In genomic region chr15:44710236-44711088, GRCh38 we compare ENCODE assay signal across 8 cellular contexts. TPM values are rescaled to one million over a fixed set of nuclear protein-coding genes. Genes with fewer than 3 reads are reported as not detected.
DNase-seq lines count a peak whose midpoint lies in the region; ATAC-seq, FAIRE-seq and TF ChIP-seq lines count a peak whose summit lies in the region.

No MANE protein-coding gene starts in this region.

- no peaks in the 10 kb centered on the region for H3K27me3 Mint-ChIP-seq in stimulated activated memory B cell treated with anti-CD40 and anti-IgM and Interleukin-4, amounts not matched to agents 10 μg/mL and 1 μg/mL and 100 μg/mL, for 72 hours

- H3K27me3 ChIP-seq in adrenal gland: no peaks in the 10 kb centered on the region

- no peaks in the 10 kb centered on the region for H3K9me3 ChIP-seq in A549
- no peaks in the 10 kb centered on the region for H3K9me3 ChIP-seq in adrenal gland (replicated peaks in 1 of 3)

- TF ChIP-seq CTCF in A549 (IDR thresholded peaks at IDR 0.05) (peak; percentile 51), GM13976 (IDR thresholded peaks at IDR 0.05; ENCODE audit: borderline replicate concordance, control extremely low read depth, extremely low read depth, insufficient read depth, missing control alignments) (peak; percentile 57), adrenal gland (IDR thresholded peaks at IDR 0.05) (peak in 1 of 6 experiments; percentile 19)

- DNase-seq in A549 (ENCODE audit: low read depth in 1 of 2, low spot score in 1 of 2): peak in 1 of 2 experiments; percentile 22
- no peak for DNase-seq in GM13976 (ENCODE audit: low spot score)
- peak; percentile 25 for DNase-seq in NCI-H748 treated with DMSO at 0.1 percent for 48 hours (lab: John Stamatoyannopoulos, UW)
- DNase-seq in adrenal gland: peak in 5 of 7 donors; percentile 38 to 70 (median 56)
- DNase-seq in HK-2 (ENCODE audit: unreplicated experiment): no peak
- no peak for DNase-seq in H54 (ENCODE audit: insufficient read length, low spot score)

- intact Hi-C loops in adrenal gland (cut with DNase I): no loop called here

- peak overlapping the region; percentile 49 to 91 for H3K27ac ChIP-seq in A549
- peak overlapping the region; percentile 97 to 99 (median 99) for H3K27ac ChIP-seq in adrenal gland

- H3K36me3 Mint-ChIP-seq in stimulated activated memory B cell treated with anti-CD40 and anti-IgM and Interleukin-4, amounts not matched to agents 10 μg/mL and 1 μg/mL and 100 μg/mL, for 72 hours: peaks cover 66% of the 10 kb centered on the region

- no peak for TF ChIP-seq POLR2A in A549 (IDR thresholded peaks at IDR 0.05; ENCODE audit: low read length)
- TF ChIP-seq POLR2A in adrenal gland (IDR thresholded peaks at IDR 0.05): no peak
- no peak for TF ChIP-seq POLR2A in H54 (IDR thresholded peaks at IDR 0.05; ENCODE audit: low read depth, low read length)

- FAIRE-seq in A549 (lab: Jason Lieb, UNC) (no peak), H54 (lab: Jason Lieb, UNC) (no peak)

- CTCF ChIA-PET in A549 (lab: Yijun Ruan, JAX): interaction anchor here (0.7 to 2.3 kb wide), 12 partner anchors 10 to 123 kb away, joined by 3 to 9 read pairs (median 3); partner anchors contain the start of gene SPG11

- POLR2A ChIA-PET in A549 (lab: Yijun Ruan, JAX): interaction anchor here (0.6 to 4.9 kb wide), 5 partner anchors 17 to 125 kb away, joined by 3 to 81 read pairs (median 4); partner anchors contain the start of gene SPG11

- peak overlapping the region; percentile 86 for H3K4me3 ChIP-seq in A549
- peak overlapping the region in 3 of 4 donors; percentile 69 to 96 (median 92) for H3K4me3 ChIP-seq in adrenal gland
- H3K4me3 ChIP-seq in iPS-11a (ENCODE audit: low read depth, low read length): peak overlapping the region; percentile 83

- H3K4me3 Mint-ChIP-seq in stimulated activated memory B cell treated with anti-CD40 and anti-IgM and Interleukin-4, amounts not matched to agents 10 μg/mL and 1 μg/mL and 100 μg/mL, for 72 hours: peak overlapping the region; percentile 98

- peak in 1 of 2 experiments; percentile 2; a peak in 2 of 6 replicates for ATAC-seq in A549
- peak; percentile 58 for ATAC-seq in stimulated activated memory B cell treated with anti-CD40 and anti-IgM and Interleukin-4, amounts not matched to agents 10 μg/mL and 1 μg/mL and 100 μg/mL, for 72 hours

- H3K4me1 ChIP-seq in A549: peaks cover 5% of the 10 kb centered on the region; the same call in 2 of the 3 replicates
- H3K4me1 ChIP-seq in adrenal gland (replicated peaks in 1 of 2): peaks cover 5 to 30% of the 10 kb centered on the region in 2 donors

- TF ChIP-seq EP300 in A549 (IDR thresholded peaks at IDR 0.05): no peak

- H3K4me1 Mint-ChIP-seq in stimulated activated memory B cell treated with anti-CD40 and anti-IgM and Interleukin-4, amounts not matched to agents 10 μg/mL and 1 μg/mL and 100 μg/mL, for 72 hours: peaks cover 32% of the 10 kb centered on the region

- no peak for TF ChIP-seq RAD21 in A549 (conservative IDR thresholded peaks at IDR 0.05 in 1 of 2, IDR thresholded peaks at IDR 0.05 in 1 of 2)

- no peaks in the 10 kb centered on the region for H3K9me3 Mint-ChIP-seq in stimulated activated memory B cell treated with anti-CD40 and anti-IgM and Interleukin-4, amounts not matched to agents 10 μg/mL and 1 μg/mL and 100 μg/mL, for 72 hours

- H3K4me2 ChIP-seq in A549: peak overlapping the region; percentile 75

- in situ Hi-C loops in GM13976 (cut with MboI; ENCODE audit: low sequenced_read_pairs, unreplicated experiment): loop anchor here (5.0 kb wide), 1 partner anchor 48 kb away; the partner anchor contains the start of gene SPG11

- peaks cover 0 to 5% of the 10 kb centered on the region in 2 donors for H3K36me3 ChIP-seq in adrenal gland (replicated peaks in 1 of 2)

- H3K27ac Mint-ChIP-seq in stimulated activated memory B cell treated with anti-CD40 and anti-IgM and Interleukin-4, amounts not matched to agents 10 μg/mL and 1 μg/mL and 100 μg/mL, for 72 hours: peak overlapping the region; percentile 100

- 36% methylated on average over 11 of the region's 11 CpGs for WGBS in A549 (ENCODE audit: missing lambda C conversion rate)
- 17 to 20% (median 19%) methylated on average over 11 of the region's 11 CpGs for WGBS in adrenal gland, 4 donors

TF ChIP-seq in A549, 52 proteins besides CTCF, POLR2A, EP300 and RAD21:
- TF ChIP-seq MAFK (IDR thresholded peaks at IDR 0.05; ENCODE audit: partially characterized antibody) (no peak), SMC3 (IDR thresholded peaks at IDR 0.05) (peak; percentile 3; the same call in 1 of the 3 replicates)

RNA-seq across cellular contexts. Expression of gene PATL2, which starts 0.7 kb away (rescaled TPM):
- polyA plus RNA-seq in A549 (2011; rRNA removed) (0.13 and 0.26 TPM in 2 replicates), A549 (2017; fragmentation: RNase III; extraction: RNeasy Plus Mini Kit Qiagen cat#74134 plus additional on column Dnase treatment) (0.12 to 0.13 TPM in 2 of 3 replicates, not detected in the other), adrenal gland (10 to 100 TPM in 2 of 3 donors, 1 to 10 TPM in 1; 1.3 to 18.3 (median 17.5) TPM)
- 0.05 and 0.15 TPM in 2 replicates for polyA plus RNA-seq in A549 (2012; cell fraction: cytosol; rRNA removed)
- polyA plus RNA-seq in A549 (2012; cell fraction: nucleus; rRNA removed): 0.18 and 0.23 TPM in 2 replicates
- 0.62 TPM in 1 of 2 replicates, not detected in the other for polyA minus RNA-seq in A549 (2011; rRNA and poly(A)+ RNA removed)
- 1 to 10 TPM in 7 of 8 donors, under 1 TPM in 1; 0.42 to 5.6 (median 2.7) TPM for total RNA-seq in adrenal gland

RNA-seq across cellular contexts. Expression of gene B2M, which starts 0.9 kb away (rescaled TPM):
- polyA plus RNA-seq in A549 (2011; rRNA removed) (823 and 934 TPM in 2 replicates), A549 (2017; fragmentation: RNase III; extraction: RNeasy Plus Mini Kit Qiagen cat#74134 plus additional on column Dnase treatment) (486 to 559 TPM (median 514 TPM) in 3 replicates), adrenal gland (1,000 to 10,000 TPM; 1,063 to 5,117 (median 1,725) TPM)
- 284 and 325 TPM in 2 replicates for polyA plus RNA-seq in A549 (2012; cell fraction: cytosol; rRNA removed)
- 183 and 334 TPM in 2 replicates for polyA plus RNA-seq in A549 (2012; cell fraction: nucleus; rRNA removed)
- 92.0 and 99.1 TPM in 2 replicates for polyA minus RNA-seq in A549 (2011; rRNA and poly(A)+ RNA removed)
- 1,000 to 10,000 TPM; 1,793 to 6,421 (median 3,354) TPM for total RNA-seq in adrenal gland

RNA-seq across cellular contexts. Expression of gene TRIM69, which starts 25.9 kb away (rescaled TPM):
- 9.3 and 10.4 TPM in 2 replicates for polyA plus RNA-seq in A549 (2011; rRNA removed)
- 2.6 and 2.9 TPM in 2 replicates for polyA plus RNA-seq in A549 (2012; cell fraction: cytosol; rRNA removed)
- polyA plus RNA-seq in A549 (2012; cell fraction: nucleus; rRNA removed): 1.5 and 2.7 TPM in 2 replicates
- 6.0 to 9.9 TPM (median 9.0 TPM) in 3 replicates for polyA plus RNA-seq in A549 (2017; fragmentation: RNase III; extraction: RNeasy Plus Mini Kit Qiagen cat#74134 plus additional on column Dnase treatment)
- 6.3 and 7.3 TPM in 2 replicates for polyA minus RNA-seq in A549 (2011; rRNA and poly(A)+ RNA removed)
- total RNA-seq in adrenal gland: 10 to 100 TPM in 6 of 8 donors, 1 to 10 TPM in 2; 7.2 to 38.8 (median 19.2) TPM
- 10 to 100 TPM; 16.9 to 34.7 (median 18.3) TPM for polyA plus RNA-seq in adrenal gland

RNA-seq across cellular contexts. Expression of gene SPG11, which starts 47.0 kb away (rescaled TPM):
- 26.9 and 33.9 TPM in 2 replicates for polyA plus RNA-seq in A549 (2011; rRNA removed)
- 12.6 and 14.4 TPM in 2 replicates for polyA plus RNA-seq in A549 (2012; cell fraction: cytosol; rRNA removed)
- 35.9 and 40.5 TPM in 2 replicates for polyA plus RNA-seq in A549 (2012; cell fraction: nucleus; rRNA removed)
- polyA plus RNA-seq in A549 (2017; fragmentation: RNase III; extraction: RNeasy Plus Mini Kit Qiagen cat#74134 plus additional on column Dnase treatment): 7.6 to 9.7 TPM (median 8.3 TPM) in 3 replicates
- 77.8 and 82.1 TPM in 2 replicates for polyA minus RNA-seq in A549 (2011; rRNA and poly(A)+ RNA removed)
- 100 to 1,000 TPM in 1 of 8 donors, 10 to 100 TPM in 7; 48.5 to 122 (median 80.9) TPM for total RNA-seq in adrenal gland
- 10 to 100 TPM; 43.0 to 76.1 (median 66.3) TPM for polyA plus RNA-seq in adrenal gland

Comparison
In these comparisons a context has a peak if more than half of its experiments do, and no peak if none do; other contexts are left out.
1. DNase-seq: peak in NCI-H748 treated with DMSO at 0.1 percent for 48 hours (single experiment) and adrenal gland (5 of 7); none in GM13976 (single experiment), HK-2 (single experiment) and H54 (single experiment).
2. Peak in every context shown above with its lines, with median percentiles within 50 percentile points of each other: H3K4me3 ChIP-seq.